ENCODE assay signal across 1 cellular context in genomic region chr5:27476356-27476988, GRCh38.
TF ChIP-seq lines count a peak whose summit lies in the region.

No MANE protein-coding gene starts in this region.

TF ChIP-seq in GM23338, 12 proteins besides CTCF, POLR2A, EP300 and RAD21 (continued from another document):
- TF ChIP-seq ZNF462 (CRISPR knock-in tag; IDR thresholded peaks at IDR 0.05) = no peak
